8 cellular contexts compared by ENCODE assay signal in the genomic region with DNA sequence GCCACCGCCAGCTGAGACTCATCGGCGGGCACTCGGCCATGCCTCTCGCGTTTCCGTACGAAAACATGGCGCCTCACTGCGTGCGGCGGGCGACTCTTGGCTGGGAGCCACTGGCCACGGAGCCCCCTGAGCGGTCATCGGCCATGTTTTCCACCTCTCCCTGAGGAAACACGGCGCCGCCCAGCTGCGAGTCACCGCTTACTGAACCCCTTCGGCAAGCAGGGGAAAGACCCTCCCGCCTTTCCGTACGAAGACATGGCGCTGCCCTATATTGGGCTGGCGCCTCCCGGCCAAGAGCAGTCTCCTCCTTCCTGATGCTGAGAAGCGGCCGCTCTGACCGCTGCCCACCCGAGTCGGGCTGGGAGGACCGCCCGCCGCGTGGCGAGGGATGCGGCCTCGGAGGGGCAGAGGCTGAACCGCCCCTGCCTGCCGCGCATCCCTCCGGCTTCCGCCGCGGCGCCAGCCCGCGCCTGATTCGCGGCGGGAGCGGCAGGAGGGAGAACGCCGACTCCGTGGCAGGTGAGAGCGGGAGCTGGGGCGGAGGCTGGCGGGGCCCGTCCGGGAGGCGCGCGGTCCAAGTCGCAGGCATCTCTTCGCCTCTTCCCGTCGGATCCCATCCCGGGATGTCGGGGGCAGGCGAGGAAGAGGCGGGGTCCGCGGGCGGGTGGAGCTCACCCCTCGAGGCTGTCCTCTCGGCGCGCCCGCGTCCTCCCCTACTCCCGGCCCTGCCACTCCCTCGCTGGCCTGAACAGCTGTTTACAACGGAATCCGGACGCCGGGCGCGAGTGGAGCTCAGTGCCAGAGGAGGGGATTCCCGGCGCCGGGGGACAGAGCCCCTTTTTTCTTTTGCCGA. TPM values are rescaled to one million over a fixed set of nuclear protein-coding genes. Genes with fewer than 3 reads are reported as not detected.
DNase-seq lines count a peak whose midpoint lies in the region; ATAC-seq and TF ChIP-seq lines count a peak whose summit lies in the region.

A gene with protein sequence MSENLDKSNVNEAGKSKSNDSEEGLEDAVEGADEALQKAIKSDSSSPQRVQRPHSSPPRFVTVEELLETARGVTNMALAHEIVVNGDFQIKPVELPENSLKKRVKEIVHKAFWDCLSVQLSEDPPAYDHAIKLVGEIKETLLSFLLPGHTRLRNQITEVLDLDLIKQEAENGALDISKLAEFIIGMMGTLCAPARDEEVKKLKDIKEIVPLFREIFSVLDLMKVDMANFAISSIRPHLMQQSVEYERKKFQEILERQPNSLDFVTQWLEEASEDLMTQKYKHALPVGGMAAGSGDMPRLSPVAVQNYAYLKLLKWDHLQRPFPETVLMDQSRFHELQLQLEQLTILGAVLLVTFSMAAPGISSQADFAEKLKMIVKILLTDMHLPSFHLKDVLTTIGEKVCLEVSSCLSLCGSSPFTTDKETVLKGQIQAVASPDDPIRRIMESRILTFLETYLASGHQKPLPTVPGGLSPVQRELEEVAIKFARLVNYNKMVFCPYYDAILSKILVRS (plus strand): TSS at position 299 of the 853 bp plus-strand sequence. CDS start 4,202 bp downstream, outside the sequence.

- H3K9me3 ChIP-seq in MG63 (no peaks in the 10 kb centered on the region), gastroesophageal sphincter (no peaks in the 10 kb centered on the region), neuronal stem cell (replicated peaks in 1 of 2; ENCODE audit: control insufficient read depth in 2 of 2, insufficient read depth in 1 of 2, low read depth in 1 of 2, low read length in 2 of 2) (peaks cover 0 to under 1% of the 10 kb centered on the region in 2 donors)

- no peak within 1 kb of the TSS for H2BK12ac ChIP-seq in neuronal stem cell (ENCODE audit: low read length)

- peak within 1 kb of the TSS; percentile 97 for H3K9ac ChIP-seq in neuronal stem cell (ENCODE audit: low read depth, low read length, poor library complexity)

- peak within 1 kb of the TSS; percentile 99 for H4K91ac ChIP-seq in neuronal stem cell (ENCODE audit: low read depth, low read length, poor library complexity)

- no peaks in the 10 kb centered on the region for H3K79me1 ChIP-seq in neuronal stem cell (ENCODE audit: low read depth, low read length)

- no peak for TF ChIP-seq CTCF in gastroesophageal sphincter (IDR thresholded peaks at IDR 0.05)

- peak within 1 kb of the TSS; percentile 100 for H3K18ac ChIP-seq in neuronal stem cell (ENCODE audit: low read length)

- WGBS in gastroesophageal sphincter (ENCODE audit: low coverage in 1 of 2), 2 donors: no CpG with 5 or more reads among the region's 94 CpGs
- WGBS in neuronal stem cell (ENCODE audit: extremely low coverage in 2 of 2, insufficient read length in 2 of 2, insufficient replicate concordance in 1 of 2), 2 donors: no CpG with 5 or more reads among the region's 94 CpGs

- DNase-seq in GM03348 (ENCODE audit: low spot score) (peak; percentile 93), HCEC 1CT (peak; percentile 93), MG63 (peak; percentile 88), SK-MEL-5 (ENCODE audit: low read depth, low spot score) (peak; percentile 41), neuronal stem cell (ENCODE audit: low spot score) (peak; percentile 87), substantia nigra (lab: John Stamatoyannopoulos, UW) (peak; percentile 50 to 97 (median 89))
- peak; percentile 84 for DNase-seq in activated naive CD4-positive, alpha-beta T cell treated with Interleukin-2 at 50 U/mL for 16 hours

- H2BK5ac ChIP-seq in neuronal stem cell (ENCODE audit: low read length): peak within 1 kb of the TSS; percentile 99

- H3K4me1 ChIP-seq in gastroesophageal sphincter: peaks cover 3 to 26% (median 6%) of the 10 kb centered on the region in 3 donors
- peaks cover 0 to 6% of the 10 kb centered on the region in 2 donors for H3K4me1 ChIP-seq in neuronal stem cell (ENCODE audit: control insufficient read depth in 2 of 2, insufficient read depth in 1 of 2, low read depth in 1 of 2, low read length in 2 of 2)

- H3K36me3 ChIP-seq in MG63: peaks cover under 1% of the 10 kb centered on the region
- peaks cover 0 to 13% of the 10 kb centered on the region in 2 donors for H3K36me3 ChIP-seq in gastroesophageal sphincter
- peaks cover 0 to 17% of the 10 kb centered on the region in 2 donors for H3K36me3 ChIP-seq in neuronal stem cell (replicated peaks in 1 of 2; ENCODE audit: control insufficient read depth in 2 of 2, insufficient read depth in 2 of 2, low read length in 2 of 2)

- no peak within 1 kb of the TSS for H3K4ac ChIP-seq in neuronal stem cell (ENCODE audit: low read length)

- H4K8ac ChIP-seq in neuronal stem cell (ENCODE audit: low read depth, low read length): peak within 1 kb of the TSS; percentile 65

- peak within 1 kb of the TSS; percentile 99 for H2AFZ ChIP-seq in neuronal stem cell (ENCODE audit: low read length)

- peak within 1 kb of the TSS; percentile 18 for H2AK5ac ChIP-seq in neuronal stem cell (ENCODE audit: low read depth, low read length)

- H3K27me3 ChIP-seq in MG63 (no peaks in the 10 kb centered on the region), gastroesophageal sphincter (no peaks in the 10 kb centered on the region), neuronal stem cell (ENCODE audit: control insufficient read depth in 3 of 3, insufficient read depth in 3 of 3, low read depth in 1 of 3, low read length in 3 of 3) (no peaks in the 10 kb centered on the region)

- peak; percentile 93 for ATAC-seq in gastroesophageal sphincter

- H2BK15ac ChIP-seq in neuronal stem cell (ENCODE audit: low read length): peak within 1 kb of the TSS; percentile 37

- H3K4me3 ChIP-seq in MG63: peak within 1 kb of the TSS; percentile 88
- peak within 1 kb of the TSS; percentile 76 to 89 for H3K4me3 ChIP-seq in gastroesophageal sphincter
- peak within 1 kb of the TSS; percentile 89 to 98 for H3K4me3 ChIP-seq in neuronal stem cell (ENCODE audit: low read length in 2 of 2)

- H3K4me2 ChIP-seq in neuronal stem cell (ENCODE audit: insufficient read depth, low read length, poor library complexity, severe bottlenecking): peak within 1 kb of the TSS; percentile 63

- no peak within 1 kb of the TSS for H2BK120ac ChIP-seq in neuronal stem cell (ENCODE audit: low read depth, low read length)

- H3K14ac ChIP-seq in neuronal stem cell (ENCODE audit: low read length): peak within 1 kb of the TSS; percentile 71

- in situ Hi-C loops in SK-MEL-5 (cut with HindIII; ENCODE audit: low pct_unique_long_range_greater_than_20kb, low sequenced_read_pairs): no loop called here

- no peak for TF ChIP-seq EP300 in gastroesophageal sphincter (IDR thresholded peaks at IDR 0.05)

- peak within 1 kb of the TSS; percentile 86 to 98 (median 97) for H3K27ac ChIP-seq in gastroesophageal sphincter
- peak within 1 kb of the TSS; percentile 99 for H3K27ac ChIP-seq in neuronal stem cell (replicated peaks; ENCODE audit: low read length)
- peak within 1 kb of the TSS; percentile 96 for H3K27ac ChIP-seq in substantia nigra (ENCODE audit: low read depth, low read length, poor library complexity, severe bottlenecking)

- peak; percentile 72 to 82 for TF ChIP-seq POLR2A in gastroesophageal sphincter (IDR thresholded peaks at IDR 0.05)

- peak within 1 kb of the TSS; percentile 96 for H3K23ac ChIP-seq in neuronal stem cell (ENCODE audit: low read depth, low read length, poor library complexity)

RNA-seq across cellular contexts. Expression of the gene that starts here (rescaled TPM):
- total RNA-seq in MG63 (2014; rRNA removed; shearing (Covaris generic); ENCODE audit: low replicate concordance): 4.4 and 8.4 TPM in 2 replicates
- total RNA-seq in SK-MEL-5 (2014; rRNA removed; shearing (Covaris generic)): 10.6 and 11.9 TPM in 2 replicates
- 12.1 and 19.8 TPM in 2 replicates for polyA plus RNA-seq in SK-MEL-5 (2015; cell fraction: cytosol; rRNA removed)
- polyA plus RNA-seq in SK-MEL-5 (2015; cell fraction: nucleus; rRNA removed): 11.5 and 17.5 TPM in 2 replicates
- 10 to 100 TPM; 33.5 to 73.6 (median 55.4) TPM for total RNA-seq in gastroesophageal sphincter
- 11.4 TPM for polyA plus RNA-seq in neuronal stem cell (2013, experiment 1 of 2)
- 11.8 TPM for polyA plus RNA-seq in neuronal stem cell (2013, experiment 2 of 2)

Comparison
In these comparisons a context has a peak if more than half of its experiments do, and no peak if none do; other contexts are left out.
1. Peak in every context shown above with its lines: DNase-seq, ATAC-seq, H3K4me3 ChIP-seq and H3K27ac ChIP-seq.
2. DNase-seq: peak in every context shown above with its lines; median percentile 93 in GM03348; 93 in HCEC 1CT; 89 in substantia nigra; 88 in MG63; 87 in neuronal stem cell; 84 in activated naive CD4-positive, alpha-beta T cell treated with Interleukin-2 at 50 U/mL for 16 hours; 41 in SK-MEL-5.